In the genomic region with DNA sequence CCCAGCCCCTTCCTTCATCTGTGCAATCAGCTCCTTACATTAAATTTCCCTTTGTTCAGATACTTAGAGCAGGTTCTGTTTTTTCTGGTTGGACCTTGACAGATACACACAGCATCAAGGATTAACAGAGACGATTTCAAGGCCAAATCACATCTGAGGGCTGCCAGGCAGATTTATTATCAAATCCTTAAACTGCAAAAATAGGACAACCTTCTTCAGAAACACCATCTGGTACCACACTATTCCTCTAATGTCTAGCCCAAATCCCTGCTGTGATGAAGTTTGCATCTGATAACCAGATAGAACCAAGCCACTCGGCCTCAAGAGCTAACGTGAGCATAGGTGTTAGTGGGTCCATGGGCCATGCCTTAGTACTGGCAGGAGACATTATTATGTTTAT, we compare ENCODE assay signal across 30 cellular contexts.
"Had no signal": no experiment of that assay in that cellular context is flagged by ENCODE, and none has a peak within 500 bp of the region (broad histone marks: within the 10 kb centered on the region; RNA-seq: fewer than 3 reads in every experiment).

No MANE protein-coding gene starts in this region.

- H3K4me3 Mint-ChIP-seq: activated B cell treated with CpG ODN at 0.5 μM for 24 hours; activated CD8-positive, alpha-beta T cell treated with anti-CD3 and anti-CD28 coated beads for 36 hours; activated naive CD8-positive, alpha-beta T cell; activated T-cell treated with anti-CD3 and anti-CD28 coated beads, Interleukin-2, amount 50 U/mL, for 4 hours; activated T-helper 17 cell treated with anti-CD3 and anti-CD28 coated beads, Interleukin-2, amount 50 U/mL, for 72 hours; effector memory CD8-positive, alpha-beta T cell had no signal

- H3K4me1 Mint-ChIP-seq: activated T-helper 17 cell treated with anti-CD3 and anti-CD28 coated beads, Interleukin-2, amount 50 U/mL, for 72 hours had no signal

- H3K36me3 Mint-ChIP-seq: activated naive CD8-positive, alpha-beta T cell had no signal

- DNase-seq: activated B cell treated with CpG ODN at 0.5 μM for 24 hours; activated CD4-positive, alpha-beta T cell treated with anti-CD3 and anti-CD28 coated beads for 48 hours; activated CD4-positive, alpha-beta T cell treated with anti-CD3 and anti-CD28 coated beads, Interleukin-2, amount 50 U/mL, for 1 hour; activated CD4-positive, alpha-beta T cell treated with anti-CD3 and anti-CD28 coated beads, Interleukin-2, amount 50 U/mL, for 48 hours; activated CD8-positive, alpha-beta memory T cell treated with anti-CD3 and anti-CD28 coated beads for 24 hours; activated CD8-positive, alpha-beta T cell treated with anti-CD3 and anti-CD28 coated beads for 36 hours; activated effector memory CD4-positive, alpha-beta T cell treated with Interleukin-2 at 50 U/mL for 16 hours; activated gamma-delta T cell treated with Interleukin-2 at 50 U/mL for 16 hours; activated naive CD4-positive, alpha-beta T cell treated with anti-CD3 and anti-CD28 coated beads, Interleukin-2, amount 50 U/mL, for 16 hours; activated naive CD4-positive, alpha-beta T cell treated with Interleukin-2 at 50 U/mL for 16 hours; activated T-cell treated with anti-CD3 and anti-CD28 coated beads, Interleukin-2, amount 50 U/mL, for 4 hours; adrenal gland; amygdala; aorta; body of pancreas; dermis blood vessel endothelial cell; effector CD4-positive, alpha-beta T cell; effector memory CD8-positive, alpha-beta T cell; esophagus squamous epithelium; foreskin melanocyte; head of caudate nucleus; hippocampal formation; T-helper 2 cell had no signal

- ATAC-seq: activated CD4-positive, CD25-positive, alpha-beta regulatory T cell treated with anti-CD3 and anti-CD28 coated beads, Interleukin-2, amount 50 U/mL, for 24 hours; activated CD8-positive, alpha-beta T cell treated with anti-CD3 and anti-CD28 coated beads for 36 hours; activated T-cell treated with anti-CD3 and anti-CD28 coated beads, Interleukin-2, amount 50 U/mL, for 4 hours; body of pancreas; effector memory CD8-positive, alpha-beta T cell; gastroesophageal sphincter had no signal

- H3K4me3 ChIP-seq: adrenal gland, body of pancreas, coronary artery, esophagus squamous epithelium, gastroesophageal sphincter had no signal

- H3K27ac ChIP-seq: adrenal gland, body of pancreas, coronary artery, epithelial cell of prostate, esophagus squamous epithelium, gastroesophageal sphincter had no signal

- H3K9me3 Mint-ChIP-seq: activated CD8-positive, alpha-beta T cell treated with anti-CD3 and anti-CD28 coated beads for 36 hours; activated T-cell treated with anti-CD3 and anti-CD28 coated beads, Interleukin-2, amount 50 U/mL, for 4 hours had no signal

- FAIRE-seq: endothelial cell of umbilical vein had no signal

- H3K4me1 ChIP-seq: adrenal gland, body of pancreas, esophagus squamous epithelium, gastroesophageal sphincter had no signal

- H3K36me3 ChIP-seq: adrenal gland, esophagus squamous epithelium, gastroesophageal sphincter had no signal

- H3K9me3 ChIP-seq: adrenal gland, body of pancreas, esophagus squamous epithelium, gastroesophageal sphincter had no signal

- H3K27ac Mint-ChIP-seq: activated B cell treated with CpG ODN at 0.5 μM for 24 hours; activated CD8-positive, alpha-beta T cell treated with anti-CD3 and anti-CD28 coated beads for 36 hours; activated naive CD8-positive, alpha-beta T cell; activated T-helper 17 cell treated with anti-CD3 and anti-CD28 coated beads, Interleukin-2, amount 50 U/mL, for 72 hours; effector memory CD8-positive, alpha-beta T cell had no signal

- H3K27me3 ChIP-seq: adrenal gland, body of pancreas, gastroesophageal sphincter had no signal
